11 cellular contexts compared by ENCODE assay signal in genomic region chr1:27032119-27032461, GRCh38. TPM values are rescaled to one million over a fixed set of nuclear protein-coding genes. Genes with fewer than 3 reads are reported as not detected.
DNase-seq lines count a peak whose midpoint lies in the region; ATAC-seq, FAIRE-seq and TF ChIP-seq lines count a peak whose summit lies in the region.
"Had no signal": no experiment of that assay in that cellular context is flagged by ENCODE, and none has a peak within 500 bp of the region (broad histone marks: within the 10 kb centered on the region; RNA-seq: fewer than 3 reads in every experiment).

No MANE protein-coding gene starts in this region.

- H3K9me3 ChIP-seq in BLaER1 treated with 17β-estradiol and CSF1 and Interleukin-3, amounts not matched to agents 10 nM and 100 nM (replicated peaks in 1 of 11) = no peaks in the 10 kb centered on the region
- H3K9me3 ChIP-seq in K562 (replicated peaks; ENCODE audit: control insufficient read depth, insufficient read depth, low read depth, low read length) (0 out of 2 replicates have a peak, but pooled peaks cover 2% of the 10 kb centered on the region), iPS-18c (ENCODE audit: control insufficient read depth, insufficient read depth, low read length) (no peaks in the 10 kb centered on the region)

- POLR2A ChIA-PET in K562 (lab: Yijun Ruan, JAX) = no interaction called here

- H2AFZ ChIP-seq in K562 (ENCODE audit: low read depth, low read length) = no peak overlapping the region

- ATAC-seq in K562 (no peak), HG03354 (IDR thresholded peaks at IDR 0.05; ENCODE audit: poor library complexity, severe bottlenecking, unreplicated experiment) (no peak), HG03159 (IDR thresholded peaks at IDR 0.05; ENCODE audit: unreplicated experiment) (no peak)

- in situ Hi-C loops in K562 (cut with MboI) = no loop called here

- peak overlapping the region; percentile 85 to 95 (median 87) for H3K4me2 ChIP-seq in BLaER1 treated with 17β-estradiol and CSF1 and Interleukin-3, amounts not matched to agents 10 nM and 100 nM
- H3K4me2 ChIP-seq in K562 (ENCODE audit: insufficient read depth, low read length) = no peak overlapping the region

- no peaks in the 10 kb centered on the region for H3K9me1 ChIP-seq in K562 (ENCODE audit: control insufficient read depth, insufficient read depth, low read length)

- peak overlapping the region in 9 of 10 experiments; percentile 30 to 66 (median 51); a peak in 14 of 20 replicates for H3K4me3 ChIP-seq in BLaER1 treated with 17β-estradiol and CSF1 and Interleukin-3, amounts not matched to agents 10 nM and 100 nM
- H3K4me3 ChIP-seq in K562 (no peak overlapping the region), iPS-18c (ENCODE audit: insufficient read depth, low read depth, low read length) (peak overlapping the region; percentile 34; the same call in 1 of the 2 replicates), rectal smooth muscle tissue (ENCODE audit: low read length) (peak overlapping the region; percentile 9)
- H3K4me3 ChIP-seq: SK-N-MC had no signal

- no peak for FAIRE-seq in K562 (lab: Jason Lieb, UNC)

- H3K36me3 ChIP-seq in BLaER1 treated with 17β-estradiol and CSF1 and Interleukin-3, amounts not matched to agents 10 nM and 100 nM = no peaks in the 10 kb centered on the region
- H3K36me3 ChIP-seq in K562 (ENCODE audit: control insufficient read depth, insufficient read depth, low read length) = no peaks in the 10 kb centered on the region
- H3K36me3 ChIP-seq in rectal smooth muscle tissue (ENCODE audit: control insufficient read depth, insufficient read depth, low read length) = no peaks in the 10 kb centered on the region

- no peaks in the 10 kb centered on the region for H4K20me1 ChIP-seq in BLaER1 treated with 17β-estradiol and CSF1 and Interleukin-3, amounts not matched to agents 10 nM and 100 nM
- no peaks in the 10 kb centered on the region for H4K20me1 ChIP-seq in K562 (replicated peaks; ENCODE audit: control insufficient read depth, insufficient read depth, low read length)

- peak overlapping the region in 10 of 11 experiments; percentile 17 to 73 (median 62); a peak in 15 of 22 replicates for H3K27ac ChIP-seq in BLaER1 treated with 17β-estradiol and CSF1 and Interleukin-3, amounts not matched to agents 10 nM and 100 nM
- H3K27ac ChIP-seq in K562 (ENCODE audit: extremely low read depth, low read depth, low read length) (no peak overlapping the region), rectal smooth muscle tissue (ENCODE audit: low read depth, low read length) (peak overlapping the region; percentile 76)
- H3K27ac ChIP-seq: SK-N-MC had no signal

- no peak for TF ChIP-seq CTCF in K562 (IDR thresholded peaks at IDR 0.05 in 2 of 3, conservative IDR thresholded peaks at IDR 0.05 in 1 of 3; ENCODE audit: insufficient read depth in 2 of 3, low read depth in 1 of 3, low read length in 3 of 3)

- 39% methylated on average over 2 of the region's 2 CpGs for WGBS in K562 (ENCODE audit: insufficient coverage, low coverage, missing lambda C conversion rate)

- peaks cover 24 to 49% (median 32%) of the 10 kb centered on the region in 10 experiments for H3K4me1 ChIP-seq in BLaER1 treated with 17β-estradiol and CSF1 and Interleukin-3, amounts not matched to agents 10 nM and 100 nM
- H3K4me1 ChIP-seq in K562 (replicated peaks in 1 of 2; ENCODE audit: control insufficient read depth in 2 of 2, insufficient read depth in 2 of 2, low read length in 2 of 2) (peaks cover 8 to 22% of the 10 kb centered on the region in 2 experiments; a peak in 4 of 5 replicates), rectal smooth muscle tissue (ENCODE audit: control insufficient read depth, insufficient read depth, low read length) (peaks cover 2% of the 10 kb centered on the region)

- no peak for TF ChIP-seq RAD21 in K562 (CRISPR knock-in tag; conservative IDR thresholded peaks at IDR 0.05 in 1 of 2, IDR thresholded peaks at IDR 0.05 in 1 of 2)

- DNase-seq in K562 (ENCODE audit: extremely low read depth in 1 of 4, low spot score in 3 of 4) = no peak
- DNase-seq in epidermal melanocyte (ENCODE audit: insufficient read length, low spot score) = no peak
- no peak for DNase-seq in stimulated activated CD4-positive, alpha-beta T cell treated with anti-CD3 and anti-CD28 coated beads, Interleukin-15, amount 100 ng/mL, for 24 hours
- DNase-seq: activated CD4-positive, alpha-beta memory T cell treated with anti-CD3 and anti-CD28 coated beads for 36 hours; HCEC 1CT had no signal

- H3K27me3 ChIP-seq in BLaER1 treated with 17β-estradiol and CSF1 and Interleukin-3, amounts not matched to agents 10 nM and 100 nM = no peaks in the 10 kb centered on the region
- H3K27me3 ChIP-seq in K562 (ENCODE audit: control insufficient read depth in 2 of 2, insufficient read depth in 2 of 2, low read length in 2 of 2) (no peaks in the 10 kb centered on the region), rectal smooth muscle tissue (ENCODE audit: control insufficient read depth, insufficient read depth, low read length) (no peaks in the 10 kb centered on the region)

- intact Hi-C loops in K562 (cut with micrococcal nuclease) = no loop called here

- CTCF ChIA-PET in K562 (lab: Yijun Ruan, JAX; ENCODE audit: low intra/inter-chr PET ratio) = interaction anchor here (0.7 kb wide), 1 partner anchor 1961 kb away, joined by 3 read pairs; no protein-coding TSS in a partner anchor

- TF ChIP-seq EP300 in K562 (IDR thresholded peaks at IDR 0.05; ENCODE audit: low read length) = no peak

- no peak for TF ChIP-seq POLR2A in K562 (conservative IDR thresholded peaks at IDR 0.05)

- H3K79me2 ChIP-seq in K562 (ENCODE audit: control insufficient read depth, insufficient read depth, low read length) = no peaks in the 10 kb centered on the region

- no TSS peak for BruUV-seq in K562 (replicated peaks; lab: Mats Ljungman, UMichigan)

- H3K9ac ChIP-seq in BLaER1 treated with 17β-estradiol and CSF1 and Interleukin-3, amounts not matched to agents 10 nM and 100 nM = peak overlapping the region; percentile 5 to 75 (median 68); a peak in 20 of 22 replicates
- H3K9ac ChIP-seq in K562 (ENCODE audit: insufficient read depth in 1 of 2, low read depth in 2 of 2, low read length in 2 of 2) (peak overlapping the region in 1 of 2 experiments; percentile 31; a peak in 1 of 4 replicates), rectal smooth muscle tissue (ENCODE audit: low read length) (no peak overlapping the region)

TF ChIP-seq in K562, 482 proteins besides CTCF, POLR2A, EP300 and RAD21 (continues in another document):
- TF ChIP-seq MNT (conservative IDR thresholded peaks at IDR 0.05) (no peak), ADNP (tag; IDR thresholded peaks at IDR 0.05) (peak; percentile 89), SAFB (IDR thresholded peaks at IDR 0.05; ENCODE audit: borderline replicate concordance, low read depth, low read length) (no peak), ZNF282 (CRISPR knock-in tag; IDR thresholded peaks at IDR 0.05) (no peak)

RNA-seq across cellular contexts. Expression of gene TENT5B, which starts 19.4 kb away (rescaled TPM):
- 0.62 and 1.6 TPM in 2 replicates for total RNA-seq in K562 (2011; cell fraction: chromatin; rRNA removed; ENCODE audit: low replicate concordance)
- total RNA-seq in K562 (2011; cell fraction: nucleolus; rRNA removed) = 1.7 and 2.0 TPM in 2 replicates
- 1.1 and 1.4 TPM in 2 replicates for total RNA-seq in K562 (2011; cell fraction: nucleoplasm; rRNA removed)
- 1.3 and 2.9 TPM in 2 replicates for total RNA-seq in K562 (2014; rRNA removed)
- 0.25 and 0.29 TPM in 2 replicates for total RNA-seq in K562 (2014; rRNA removed; fragmentation: Illumina TruSeq; extraction: Trizol)
- 0.60 and 0.83 TPM in 2 replicates for total RNA-seq in K562 (2015; rRNA removed; fragmentation: Illumina TruSeq; extraction: Trizol)
- total RNA-seq in K562 (2021) = 1.6 and 1.7 TPM in 2 replicates
- 0.39 and 0.61 TPM in 2 replicates for polyA plus RNA-seq in K562 (2011; rRNA removed)
- polyA plus RNA-seq in K562 (2011; cell fraction: cytosol; rRNA removed) = 0.77 and 0.98 TPM in 2 replicates
- polyA plus RNA-seq in K562 (2011; cell fraction: nucleus; rRNA removed) = 0.44 and 0.67 TPM in 2 replicates
- 0.77 and 0.80 TPM in 2 replicates for polyA plus RNA-seq in K562 (2012)
- polyA plus RNA-seq in K562 (2014; fragmentation: Illumina TruSeq; extraction: Trizol) = 0.48 and 0.54 TPM in 2 replicates
- polyA plus RNA-seq in K562 (2014; fragmentation: Nextera tagmentation; extraction: Ambion mirVana) = under 1 TPM in 1 of 2 experiments, not detected in 1; 0.07 TPM
- polyA plus RNA-seq in K562 (2014; rRNA removed) = 0.93 TPM in 2 replicates
- polyA minus RNA-seq in K562 (2011; rRNA and poly(A)+ RNA removed) = 0.42 and 0.84 TPM in 2 replicates
- polyA minus RNA-seq in K562 (2011; cell fraction: cytosol; rRNA and poly(A)+ RNA removed) = 0.48 and 1.1 TPM in 2 replicates
- polyA minus RNA-seq in K562 (2011; cell fraction: nucleus; rRNA and poly(A)+ RNA removed) = 0.81 and 1.2 TPM in 2 replicates
- total RNA-seq: activated CD4-positive, alpha-beta memory T cell treated with anti-CD3 and anti-CD28 coated beads for 36 hours had no signal

RNA-seq across cellular contexts. Expression of gene TRNP1, which starts 38.6 kb away (rescaled TPM):
- total RNA-seq in K562 (2011; cell fraction: chromatin; rRNA removed; ENCODE audit: low replicate concordance) = 0.90 and 1.7 TPM in 2 replicates
- 1.3 and 1.8 TPM in 2 replicates for total RNA-seq in K562 (2011; cell fraction: nucleolus; rRNA removed)
- 1.3 TPM in 2 replicates for total RNA-seq in K562 (2011; cell fraction: nucleoplasm; rRNA removed)
- total RNA-seq in K562 (2014; rRNA removed) = 1.1 and 1.2 TPM in 2 replicates
- 0.73 and 0.95 TPM in 2 replicates for total RNA-seq in K562 (2014; rRNA removed; fragmentation: Illumina TruSeq; extraction: Trizol)
- 0.26 and 0.47 TPM in 2 replicates for total RNA-seq in K562 (2015; rRNA removed; fragmentation: Illumina TruSeq; extraction: Trizol)
- 0.95 and 2.3 TPM in 2 replicates for total RNA-seq in K562 (2021)
- 0.98 and 1.9 TPM in 2 replicates for polyA plus RNA-seq in K562 (2011; rRNA removed)
- polyA plus RNA-seq in K562 (2011; cell fraction: cytosol; rRNA removed) = 1.7 and 2.1 TPM in 2 replicates
- polyA plus RNA-seq in K562 (2011; cell fraction: nucleus; rRNA removed) = 1.1 and 1.7 TPM in 2 replicates
- 0.29 and 0.94 TPM in 2 replicates for polyA plus RNA-seq in K562 (2012)
- polyA plus RNA-seq in K562 (2014; fragmentation: Illumina TruSeq; extraction: Trizol) = 0.98 and 1.4 TPM in 2 replicates
- polyA plus RNA-seq in K562 (2014; fragmentation: Nextera tagmentation; extraction: Ambion mirVana) = under 1 TPM; 0.03 to 0.14 TPM
- 0.97 and 1.3 TPM in 2 replicates for polyA plus RNA-seq in K562 (2014; rRNA removed)
- 0.32 and 0.90 TPM in 2 replicates for polyA minus RNA-seq in K562 (2011; rRNA and poly(A)+ RNA removed)
- 0.38 TPM in 1 of 2 replicates, not detected in the other for polyA minus RNA-seq in K562 (2011; cell fraction: cytosol; rRNA and poly(A)+ RNA removed)
- 0.81 and 1.1 TPM in 2 replicates for polyA minus RNA-seq in K562 (2011; cell fraction: nucleus; rRNA and poly(A)+ RNA removed)
